Comparison of ENCODE assay signal across 16 cellular contexts in genomic region chr14:102201776-102202175, GRCh38.
A peak's percentile ranks its signal among the peaks of the same experiment; 100 is the strongest.
DNase-seq lines count a peak whose midpoint lies in the region; ATAC-seq and TF ChIP-seq lines count a peak whose summit lies in the region.
"Had no signal": no experiment of that assay in that cellular context is flagged by ENCODE, and none has a peak within 500 bp of the region (broad histone marks: within the 10 kb centered on the region; RNA-seq: fewer than 3 reads in every experiment).

No MANE protein-coding gene starts in this region.

- H3K9ac ChIP-seq in H9 (ENCODE audit: extremely low read depth, insufficient read length, low read length), result no peak overlapping the region

- H3K14ac ChIP-seq in H9 (ENCODE audit: insufficient read depth, low read length), result no peak overlapping the region

- H2BK15ac ChIP-seq in H9 (ENCODE audit: low read depth, low read length), result no peak overlapping the region

- peaks cover 35% of the 10 kb centered on the region for H3K36me3 Mint-ChIP-seq in T-helper 2 cell treated with Interferon-gamma antibody and Interleukin-4, amounts not matched to agents 5 μg/mL and 100 μg/mL, for 36 hours (ENCODE audit: low read depth)
- H3K36me3 Mint-ChIP-seq in H9 (ENCODE audit: insufficient read depth in 1 of 3, low read depth in 3 of 3) (peaks cover 10 to 52% (median 36%) of the 10 kb centered on the region in 3 experiments), neural crest cell (ENCODE audit: low read depth) (peaks cover 17% of the 10 kb centered on the region)

- no peak overlapping the region for H3K4me2 ChIP-seq in H9 (ENCODE audit: insufficient read depth, insufficient read length, low read length)

- no peak overlapping the region for H3K27ac ChIP-seq in H9 (ENCODE audit: insufficient read length, low read depth, low read length)
- H3K27ac ChIP-seq in angular gyrus (ENCODE audit: low read depth, low read length), result peak overlapping the region; percentile 96
- H3K27ac ChIP-seq: 22Rv1, esophagus squamous epithelium, Peyer's patch, spleen had no signal

- no peaks in the 10 kb centered on the region for H3K27me3 Mint-ChIP-seq in T-helper 2 cell treated with Interferon-gamma antibody and Interleukin-4, amounts not matched to agents 5 μg/mL and 100 μg/mL, for 36 hours (ENCODE audit: low read depth)
- H3K27me3 Mint-ChIP-seq in H9 (ENCODE audit: low read depth) (no peaks in the 10 kb centered on the region), neural crest cell (ENCODE audit: low read depth) (no peaks in the 10 kb centered on the region)

- H3K23me2 ChIP-seq in H9 (ENCODE audit: insufficient read length, low read depth, low read length, poor library complexity, severe bottlenecking), result no peaks in the 10 kb centered on the region

- peaks cover 24% of the 10 kb centered on the region for H3K4me1 Mint-ChIP-seq in T-helper 2 cell treated with Interferon-gamma antibody and Interleukin-4, amounts not matched to agents 5 μg/mL and 100 μg/mL, for 36 hours (ENCODE audit: low read depth)
- peaks cover 7 to 9% of the 10 kb centered on the region in 2 experiments for H3K4me1 Mint-ChIP-seq in H9
- H3K4me1 Mint-ChIP-seq in neural crest cell, result peaks cover 7% of the 10 kb centered on the region

- H2BK20ac ChIP-seq in H9 (ENCODE audit: low read depth, low read length, poor library complexity, severe bottlenecking), result no peak overlapping the region

- no peak overlapping the region for H2BK120ac ChIP-seq in H9 (ENCODE audit: low read depth, low read length, poor library complexity, severe bottlenecking)

- H3K79me1 ChIP-seq in H9 (ENCODE audit: insufficient read depth, low read depth, low read length, poor library complexity, severe bottlenecking), result no peaks in the 10 kb centered on the region

- no peak overlapping the region for H2BK5ac ChIP-seq in H9 (ENCODE audit: insufficient read length, low read length)

- WGBS in H9 (ENCODE audit: extremely low coverage, insufficient read length, low lambda C conversion rate), result no CpG with 5 or more reads among the region's 4 CpGs

- no peak overlapping the region for H4K8ac ChIP-seq in H9 (replicated peaks; ENCODE audit: insufficient read length, low read depth, low read length)

- no peak overlapping the region for H3K56ac ChIP-seq in H9 (ENCODE audit: insufficient read length, low read depth, low read length)

- H3T11ph ChIP-seq in H9 (ENCODE audit: low read length), result no peak overlapping the region

- no peak overlapping the region for H2AFZ ChIP-seq in H9 (ENCODE audit: low read length)

- H3K27me3 ChIP-seq in H9 (ENCODE audit: insufficient read depth, low read length), result no peaks in the 10 kb centered on the region
- H3K27me3 ChIP-seq: esophagus squamous epithelium, Peyer's patch, spleen had no signal

- no peaks in the 10 kb centered on the region; the same call in 1 of the 2 replicates for H3K79me2 ChIP-seq in H9 (ENCODE audit: insufficient read depth, low read length)

- H3K23ac ChIP-seq in H9 (ENCODE audit: insufficient read length, low read depth, low read length), result no peak overlapping the region

- no peaks in the 10 kb centered on the region for H3K9me3 Mint-ChIP-seq in T-helper 2 cell treated with Interferon-gamma antibody and Interleukin-4, amounts not matched to agents 5 μg/mL and 100 μg/mL, for 36 hours
- H3K9me3 Mint-ChIP-seq in H9 (no peaks in the 10 kb centered on the region; a peak in 1 of 5 replicates), neural crest cell (no peaks in the 10 kb centered on the region)

- no peak overlapping the region for H2AK5ac ChIP-seq in H9 (ENCODE audit: insufficient read length, low read length)

- ATAC-seq in HG03442 (IDR thresholded peaks at IDR 0.05; ENCODE audit: unreplicated experiment), result no peak
- ATAC-seq: left cardiac atrium had no signal

- no peak overlapping the region for H3K18ac ChIP-seq in H9 (ENCODE audit: insufficient read length, low read depth, low read length)

- H3K4me3 Mint-ChIP-seq in T-helper 2 cell treated with Interferon-gamma antibody and Interleukin-4, amounts not matched to agents 5 μg/mL and 100 μg/mL, for 36 hours, result no peak overlapping the region
- H3K4me3 Mint-ChIP-seq in H9 (no peak overlapping the region), neural crest cell (no peak overlapping the region)

- no peak overlapping the region for H2BK12ac ChIP-seq in H9 (ENCODE audit: insufficient read length, low read depth, low read length)

- no peak overlapping the region for H4K5ac ChIP-seq in H9 (ENCODE audit: insufficient read length, low read depth, low read length)

- no peak overlapping the region for H3K4ac ChIP-seq in H9 (ENCODE audit: low read depth, low read length)

- H3K9me3 ChIP-seq in H9 (ENCODE audit: control insufficient read depth, low read depth, low read length), result no peaks in the 10 kb centered on the region
- H3K9me3 ChIP-seq: esophagus squamous epithelium, Peyer's patch, spleen had no signal

- no peak for DNase-seq in T-helper 2 cell treated with Interferon-gamma antibody and Interleukin-4, amounts not matched to agents 5 μg/mL and 100 μg/mL, for 36 hours (ENCODE audit: low spot score)
- no peak for DNase-seq in T-helper 2 cell
- DNase-seq in H9, result no peak
- no peak for DNase-seq in neural crest cell (ENCODE audit: low read depth, low spot score)
- DNase-seq in H4 (ENCODE audit: low spot score), result no peak
- DNase-seq in DMS79 (lab: John Stamatoyannopoulos, UW), result no peak
- DNase-seq: dermis blood vessel endothelial cell, esophagus squamous epithelium, left cardiac atrium, NCI-H187 treated with DMSO at 0.1 percent for 48 hours, NCI-H524, Peyer's patch, spleen had no signal

- no peak overlapping the region for H4K91ac ChIP-seq in H9 (ENCODE audit: insufficient read length, low read depth, low read length)

- TF ChIP-seq CTCF in H9 (conservative IDR thresholded peaks at IDR 0.05), result no peak
- no peak for TF ChIP-seq CTCF in neural crest cell (conservative IDR thresholded peaks at IDR 0.05)

- peak overlapping the region; percentile 84 for H3K27ac Mint-ChIP-seq in T-helper 2 cell treated with Interferon-gamma antibody and Interleukin-4, amounts not matched to agents 5 μg/mL and 100 μg/mL, for 36 hours
- peak overlapping the region; percentile 47 to 86 (median 82); a peak in 4 of 7 replicates for H3K27ac Mint-ChIP-seq in H9
- H3K27ac Mint-ChIP-seq in neural crest cell (ENCODE audit: unreplicated experiment), result peak overlapping the region; percentile 84

- H3K4me1 ChIP-seq in H9 (ENCODE audit: insufficient read depth, low read length), result no peaks in the 10 kb centered on the region

- no peaks in the 10 kb centered on the region for H4K20me1 ChIP-seq in H9 (ENCODE audit: control insufficient read depth, insufficient read depth, insufficient read length)
